In the genomic region with DNA sequence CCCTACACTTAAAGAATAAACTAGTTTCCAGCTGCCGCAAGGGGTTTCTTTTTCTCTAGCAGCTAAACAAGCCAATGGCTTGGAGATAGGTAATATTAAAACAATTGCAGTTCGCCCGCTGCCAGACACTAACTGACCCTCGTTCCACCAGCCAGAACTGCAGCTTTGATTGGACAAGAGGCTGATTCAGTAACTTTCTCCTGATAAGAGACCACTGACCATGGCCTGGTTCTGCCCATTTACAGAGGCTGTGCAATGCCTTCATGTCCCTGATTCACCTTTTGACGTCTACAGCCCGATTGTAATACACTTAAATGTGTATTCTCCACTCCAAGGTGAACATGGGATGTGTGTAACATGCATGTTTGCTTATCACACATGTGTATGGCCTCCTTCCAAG, we compare ENCODE assay signal across 11 cellular contexts.
"Had no signal": no experiment of that assay in that cellular context is flagged by ENCODE, and none has a peak within 500 bp of the region (broad histone marks: within the 10 kb centered on the region; RNA-seq: fewer than 3 reads in every experiment).

No MANE protein-coding gene starts in this region.

- H3K4me3 ChIP-seq: GM23248, GM23338, HAP-1 had no signal

- DNase-seq: GM23248, GOT3, H7, H9, HCEC 1CT, HFFc6 had no signal

- H3K9me3 ChIP-seq: HAP-1 had no signal

- H3K4me2 ChIP-seq: GM23338 had no signal

- FAIRE-seq: H1, H54 had no signal

- H3K27ac ChIP-seq: GM23248 had no signal

- H3K36me3 ChIP-seq: HAP-1 had no signal

- ATAC-seq: GM23338, HCT116 had no signal
